Comparison of ENCODE assay signal across 1 cellular context in genomic region chr6:32168807-32169206, GRCh38.
TF ChIP-seq lines count a peak whose summit lies in the region.

No MANE protein-coding gene starts in this region.

TF ChIP-seq in K562, 482 proteins besides CTCF, POLR2A, EP300 and RAD21 (continued from another document and continues in another):
- TF ChIP-seq ZBTB11 (CRISPR knock-in tag; IDR thresholded peaks at IDR 0.05), result no peak
- no peak for TF ChIP-seq RBBP5 (IDR thresholded peaks at IDR 0.05; ENCODE audit: borderline replicate concordance, insufficient read depth, low read length, poor library complexity, severe bottlenecking)
- TF ChIP-seq THRA (IDR thresholded peaks at IDR 0.05), result no peak
- no peak for TF ChIP-seq NFYB (IDR thresholded peaks at IDR 0.05; ENCODE audit: extremely low read depth, insufficient read length)
- no peak for TF ChIP-seq ZNF280B (CRISPR knock-in tag; IDR thresholded peaks at IDR 0.05)
- no peak for TF ChIP-seq ZHX1 (conservative IDR thresholded peaks at IDR 0.05; ENCODE audit: low read length)
- TF ChIP-seq ZNF584 (CRISPR knock-in tag; IDR thresholded peaks at IDR 0.05; ENCODE audit: low read depth), result no peak
- no peak for TF ChIP-seq PTBP1 (IDR thresholded peaks at IDR 0.05; ENCODE audit: low read depth, low read length)
- no peak for TF ChIP-seq SNAPC5 (CRISPR knock-in tag; IDR thresholded peaks at IDR 0.05)
- no peak for TF ChIP-seq CBX8 (IDR thresholded peaks at IDR 0.05; ENCODE audit: borderline replicate concordance, extremely low read depth, low read depth, low read length, poor library complexity, severe bottlenecking)
- TF ChIP-seq RHOXF2B (CRISPR knock-in tag; conservative IDR thresholded peaks at IDR 0.05), result no peak
- no peak for TF ChIP-seq BRCA1 (IDR thresholded peaks at IDR 0.05)
- no peak for TF ChIP-seq BRCA1 (CRISPR knock-in tag; IDR thresholded peaks at IDR 0.05)
- TF ChIP-seq E2F5 (CRISPR knock-in tag; IDR thresholded peaks at IDR 0.05), result no peak
- TF ChIP-seq ZBED1 (IDR thresholded peaks at IDR 0.05), result no peak
- TF ChIP-seq ZNF830 (CRISPR knock-in tag; IDR thresholded peaks at IDR 0.05), result no peak
- 0 out of 2 replicates have a peak, but pooled peaks have one; percentile 7 for TF ChIP-seq TAL1 (IDR thresholded peaks at IDR 0.05)
- peak; percentile 63; the same call in 1 of the 2 replicates for TF ChIP-seq SUPT5H (IDR thresholded peaks at IDR 0.05)
- TF ChIP-seq KLF13 (tag; IDR thresholded peaks at IDR 0.05; ENCODE audit: borderline replicate concordance, low read depth), result no peak
- TF ChIP-seq MLLT1 (IDR thresholded peaks at IDR 0.05), result peak in 1 of 2 experiments; percentile 63; a peak in 3 of 4 replicates
- no peak for TF ChIP-seq TFE3 (CRISPR knock-in tag; IDR thresholded peaks at IDR 0.05)
- TF ChIP-seq ZNF583 (CRISPR knock-in tag; IDR thresholded peaks at IDR 0.05), result no peak
- no peak for TF ChIP-seq SMARCA5 (IDR thresholded peaks at IDR 0.05)
- no peak for TF ChIP-seq DACH1 (IDR thresholded peaks at IDR 0.05; ENCODE audit: partially characterized antibody)
- no peak for TF ChIP-seq IRF9 (tag; IDR thresholded peaks at IDR 0.05)
- TF ChIP-seq KAT7 (CRISPR knock-in tag; IDR thresholded peaks at IDR 0.05; ENCODE audit: borderline replicate concordance), result no peak
- TF ChIP-seq DNMT1 (IDR thresholded peaks at IDR 0.05), result no peak
- TF ChIP-seq ZNF699 (CRISPR knock-in tag; IDR thresholded peaks at IDR 0.05; ENCODE audit: insufficient replicate concordance), result no peak
- TF ChIP-seq DEAF1 (CRISPR knock-in tag; IDR thresholded peaks at IDR 0.05), result no peak
- no peak for TF ChIP-seq UBTF (IDR thresholded peaks at IDR 0.05; ENCODE audit: borderline replicate concordance in 1 of 2, low read depth in 2 of 2, low read length in 2 of 2)
- TF ChIP-seq SP2 (IDR thresholded peaks at IDR 0.05; ENCODE audit: extremely low read depth, low read depth, low read length, poor library complexity, severe bottlenecking), result no peak
- TF ChIP-seq SP1 (CRISPR knock-in tag; IDR thresholded peaks at IDR 0.05), result no peak
- TF ChIP-seq NCOA1 (IDR thresholded peaks at IDR 0.05; ENCODE audit: low read depth), result no peak
- no peak for TF ChIP-seq NR2C2 (CRISPR knock-in tag; IDR thresholded peaks at IDR 0.05)
- TF ChIP-seq NR2C2 (tag; IDR thresholded peaks at IDR 0.05), result no peak
- TF ChIP-seq PRDM10 (IDR thresholded peaks at IDR 0.05; ENCODE audit: partially characterized antibody), result peak; percentile 97
